Comparison of ENCODE assay signal across 21 cellular contexts in the genomic region with DNA sequence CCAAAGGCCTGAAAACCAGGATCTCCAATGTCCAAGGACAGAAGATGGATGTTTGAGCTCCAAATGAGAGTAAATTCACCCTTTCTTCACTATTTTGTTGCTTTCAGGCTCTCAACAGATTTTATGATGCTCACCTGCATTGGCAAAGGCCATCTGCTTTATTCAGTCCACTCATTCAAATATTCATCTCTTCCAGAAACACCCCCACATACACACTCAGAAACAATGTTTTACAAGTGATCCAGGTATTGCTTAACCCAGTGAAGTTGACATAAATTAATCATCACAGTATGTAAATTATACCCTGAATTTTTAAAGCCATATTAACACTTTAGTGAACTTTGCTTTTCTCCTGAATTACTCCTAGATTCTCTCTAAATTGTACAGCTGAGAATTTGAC.
"Had no signal": no experiment of that assay in that cellular context is flagged by ENCODE, and none has a peak within 500 bp of the region (broad histone marks: within the 10 kb centered on the region; RNA-seq: fewer than 3 reads in every experiment).

No MANE protein-coding gene starts in this region.

- H3K9me3 Mint-ChIP-seq: activated B cell treated with CpG ODN at 0.5 μM for 24 hours; activated CD4-positive, alpha-beta memory T cell treated with anti-CD3 and anti-CD28 coated beads, Interleukin-2, amount 10 ng/mL, durations not matched to agents 7 days and 5 days; activated naive CD4-positive, alpha-beta T cell treated with anti-CD3 and anti-CD28 coated beads for 36 hours; activated T-cell treated with anti-CD3 and anti-CD28 coated beads, Interleukin-2, amount 50 U/mL, for 4 hours; central memory CD8-positive, alpha-beta T cell; dendritic cell treated with granulocyte-macrophage colony-stimulating factor and Interleukin-4, amounts not matched to agents 40 ng/mL and 50 ng/mL, for 4 days; endodermal cell; natural killer cell treated with Interleukin-12 subunit alpha and Interleukin-12 subunit beta and Interleukin-15 and Interleukin-18, amount 100 ng/mL, for 72 hours had no signal

- H3K27ac Mint-ChIP-seq: activated B cell treated with CpG ODN at 0.5 μM for 24 hours; activated CD4-positive, alpha-beta memory T cell treated with anti-CD3 and anti-CD28 coated beads, Interleukin-2, amount 10 ng/mL, durations not matched to agents 7 days and 5 days; activated naive CD4-positive, alpha-beta T cell treated with anti-CD3 and anti-CD28 coated beads for 36 hours; activated naive CD8-positive, alpha-beta T cell treated with anti-CD3 and anti-CD28 coated beads, Interleukin-2, amount 10 ng/mL, durations not matched to agents 7 days and 5 days; dendritic cell treated with granulocyte-macrophage colony-stimulating factor and Interleukin-4, amounts not matched to agents 40 ng/mL and 50 ng/mL, for 4 days; endodermal cell; natural killer cell treated with Interleukin-12 subunit alpha and Interleukin-12 subunit beta and Interleukin-15 and Interleukin-18, amount 100 ng/mL, for 72 hours had no signal

- FAIRE-seq: astrocyte had no signal

- H3K36me3 ChIP-seq: gastroesophageal sphincter, spleen, tibial nerve had no signal

- H3K9me3 ChIP-seq: gastroesophageal sphincter, spleen, tibial nerve had no signal

- H3K4me3 Mint-ChIP-seq: activated B cell treated with CpG ODN at 0.5 μM for 24 hours; activated CD4-positive, alpha-beta memory T cell treated with anti-CD3 and anti-CD28 coated beads, Interleukin-2, amount 10 ng/mL, durations not matched to agents 7 days and 5 days; activated naive CD4-positive, alpha-beta T cell treated with anti-CD3 and anti-CD28 coated beads for 36 hours; activated naive CD8-positive, alpha-beta T cell treated with anti-CD3 and anti-CD28 coated beads, Interleukin-2, amount 10 ng/mL, durations not matched to agents 7 days and 5 days; activated T-cell treated with anti-CD3 and anti-CD28 coated beads, Interleukin-2, amount 50 U/mL, for 4 hours; central memory CD8-positive, alpha-beta T cell; dendritic cell treated with granulocyte-macrophage colony-stimulating factor and Interleukin-4, amounts not matched to agents 40 ng/mL and 50 ng/mL, for 4 days; endodermal cell; natural killer cell treated with Interleukin-12 subunit alpha and Interleukin-12 subunit beta and Interleukin-15 and Interleukin-18, amount 100 ng/mL, for 72 hours had no signal

- H3K27me3 ChIP-seq: gastroesophageal sphincter, spleen, tibial nerve had no signal

- H3K4me3 ChIP-seq: gastroesophageal sphincter, spleen, tibial nerve had no signal

- H3K36me3 Mint-ChIP-seq: natural killer cell treated with Interleukin-12 subunit alpha and Interleukin-12 subunit beta and Interleukin-15 and Interleukin-18, amount 100 ng/mL, for 72 hours had no signal

- H3K4me1 ChIP-seq: gastroesophageal sphincter, spleen, tibial nerve had no signal

- H3K4me1 Mint-ChIP-seq: activated B cell treated with CpG ODN at 0.5 μM for 24 hours; activated CD4-positive, alpha-beta memory T cell treated with anti-CD3 and anti-CD28 coated beads, Interleukin-2, amount 10 ng/mL, durations not matched to agents 7 days and 5 days; central memory CD8-positive, alpha-beta T cell; endodermal cell had no signal

- H3K27me3 Mint-ChIP-seq: activated CD4-positive, alpha-beta memory T cell treated with anti-CD3 and anti-CD28 coated beads, Interleukin-2, amount 10 ng/mL, durations not matched to agents 7 days and 5 days; dendritic cell treated with granulocyte-macrophage colony-stimulating factor and Interleukin-4, amounts not matched to agents 40 ng/mL and 50 ng/mL, for 4 days had no signal

- DNase-seq: activated B cell treated with CpG ODN at 0.5 μM for 24 hours; activated CD4-positive, alpha-beta memory T cell treated with anti-CD3 and anti-CD28 coated beads, Interleukin-2, amount 10 ng/mL, durations not matched to agents 7 days and 5 days; activated CD4-positive, alpha-beta T cell treated with anti-CD3 and anti-CD28 coated beads for 48 hours; activated CD8-positive, alpha-beta memory T cell treated with anti-CD3 and anti-CD28 coated beads, Interleukin-2, amount 50 U/mL, for 48 hours; activated naive CD4-positive, alpha-beta T cell treated with anti-CD3 and anti-CD28 coated beads for 36 hours; activated naive CD8-positive, alpha-beta T cell treated with anti-CD3 and anti-CD28 coated beads, Interleukin-2, amount 10 ng/mL, durations not matched to agents 7 days and 5 days; activated T-cell treated with anti-CD3 and anti-CD28 coated beads, Interleukin-2, amount 50 U/mL, for 4 hours; amniotic stem cell; endodermal cell; hippocampal formation; mesenchymal stem cell; right cardiac atrium; spleen; stimulated activated naive CD4-positive, alpha-beta T cell treated with Interleukin-2 at 50 U/mL for 16 hours; T-helper 2 cell had no signal

- H3K27ac ChIP-seq: gastroesophageal sphincter, spleen, tibial nerve had no signal

- ATAC-seq: activated T-cell treated with anti-CD3 and anti-CD28 coated beads, Interleukin-2, amount 50 U/mL, for 4 hours; gastroesophageal sphincter; natural killer cell treated with Interleukin-12 subunit alpha and Interleukin-12 subunit beta and Interleukin-15 and Interleukin-18, amount 100 ng/mL, for 72 hours; right cardiac atrium had no signal
